27 cellular contexts compared by ENCODE assay signal in genomic region chr5:172159016-172159415, GRCh38. TPM values are rescaled to one million over a fixed set of nuclear protein-coding genes. Genes with fewer than 3 reads are reported as not detected.
DNase-seq lines count a peak whose midpoint lies in the region; ATAC-seq and TF ChIP-seq lines count a peak whose summit lies in the region.
"Had no signal": no experiment of that assay in that cellular context is flagged by ENCODE, and none has a peak within 500 bp of the region (broad histone marks: within the 10 kb centered on the region; RNA-seq: fewer than 3 reads in every experiment).

No MANE protein-coding gene starts in this region.

- H3K9me3 Mint-ChIP-seq in activated T-cell treated with anti-CD3 and anti-CD28 coated beads, Interleukin-2, amount 50 U/mL, for 24 hours = no peaks in the 10 kb centered on the region
- no peaks in the 10 kb centered on the region for H3K9me3 Mint-ChIP-seq in activated T-cell treated with anti-CD3 and anti-CD28 coated beads, Interleukin-2, amount 50 U/mL, for 4 hours
- no peaks in the 10 kb centered on the region for H3K9me3 Mint-ChIP-seq in dendritic cell treated with granulocyte-macrophage colony-stimulating factor and Interleukin-4, amounts not matched to agents 40 ng/mL and 50 ng/mL, for 4 days
- H3K9me3 Mint-ChIP-seq: activated T-helper 1 cell treated with anti-CD3 and anti-CD28 coated beads, Interleukin-12 subunit alpha, Interleukin-12 subunit beta, Interleukin-2, Interleukin-4 antibody, amounts not matched to agents 30 ng/mL and 10 ng/mL and 1 ng/mL, durations not matched to agents 14 hours and 24 hours and 36 hours; type B pancreatic cell had no signal

- H3K4me1 ChIP-seq in OCI-LY7 (ENCODE audit: insufficient read depth, low read length, poor library complexity, severe bottlenecking) (peaks cover 59% of the 10 kb centered on the region), spleen (peaks cover 23 to 100% (median 93%) of the 10 kb centered on the region in 6 donors), MM.1S (ENCODE audit: low read length) (no peaks in the 10 kb centered on the region)

- no peak for ATAC-seq in activated T-cell treated with anti-CD3 and anti-CD28 coated beads, Interleukin-2, amount 50 U/mL, for 4 hours

- H3K27me3 ChIP-seq in spleen (replicated peaks in 1 of 7) (peaks cover 0 to 38% (median 0%) of the 10 kb centered on the region in 7 donors), MM.1S (replicated peaks; ENCODE audit: insufficient read depth, low read length) (no peaks in the 10 kb centered on the region)

- H3K9me3 ChIP-seq in OCI-LY7 (ENCODE audit: low read length) (no peaks in the 10 kb centered on the region), spleen (no peaks in the 10 kb centered on the region), MM.1S (replicated peaks; ENCODE audit: insufficient read depth, low read length) (no peaks in the 10 kb centered on the region)

- no peak overlapping the region for H3K4me3 Mint-ChIP-seq in activated T-cell treated with anti-CD3 and anti-CD28 coated beads, Interleukin-2, amount 50 U/mL, for 24 hours
- no peak overlapping the region for H3K4me3 Mint-ChIP-seq in activated T-cell treated with anti-CD3 and anti-CD28 coated beads, Interleukin-2, amount 50 U/mL, for 4 hours
- no peak overlapping the region for H3K4me3 Mint-ChIP-seq in dendritic cell treated with granulocyte-macrophage colony-stimulating factor and Interleukin-4, amounts not matched to agents 40 ng/mL and 50 ng/mL, for 4 days
- H3K4me3 Mint-ChIP-seq: activated T-helper 1 cell treated with anti-CD3 and anti-CD28 coated beads, Interleukin-12 subunit alpha, Interleukin-12 subunit beta, Interleukin-2, Interleukin-4 antibody, amounts not matched to agents 30 ng/mL and 10 ng/mL and 1 ng/mL, durations not matched to agents 14 hours and 24 hours and 36 hours; type B pancreatic cell had no signal

- H3F3A ChIP-seq in MM.1S (ENCODE audit: insufficient read depth, low read length) = no peaks in the 10 kb centered on the region

- H3K9me2 ChIP-seq in OCI-LY7 (ENCODE audit: insufficient read depth, low read length) (no peaks in the 10 kb centered on the region), MM.1S (replicated peaks; ENCODE audit: insufficient read depth, low read length) (no peaks in the 10 kb centered on the region)

- peak overlapping the region; percentile 63 for H3K27ac Mint-ChIP-seq in activated T-cell treated with anti-CD3 and anti-CD28 coated beads, Interleukin-2, amount 50 U/mL, for 24 hours
- H3K27ac Mint-ChIP-seq in dendritic cell treated with granulocyte-macrophage colony-stimulating factor and Interleukin-4, amounts not matched to agents 40 ng/mL and 50 ng/mL, for 4 days = peak overlapping the region; percentile 20
- H3K27ac Mint-ChIP-seq: type B pancreatic cell had no signal

- no peak for TF ChIP-seq POLR2A in spleen (IDR thresholded peaks at IDR 0.05)

- 88 to 96% (median 92%) methylated on average over 8 of the region's 8 CpGs for WGBS in spleen, 5 donors

- DNase-seq in activated T-cell treated with anti-CD3 and anti-CD28 coated beads, Interleukin-2, amount 50 U/mL, for 24 hours = no peak
- no peak for DNase-seq in activated T-cell treated with anti-CD3 and anti-CD28 coated beads, Interleukin-2, amount 50 U/mL, for 4 hours
- peak; percentile 45 for DNase-seq in OCI-LY7 (ENCODE audit: low spot score)
- peak; percentile 59 for DNase-seq in spleen
- DNase-seq in MM.1S = no peak
- no peak for DNase-seq in glomerular visceral epithelial cell (ENCODE audit: extremely low spot score)
- DNase-seq in activated gamma-delta T cell treated with Interleukin-2 at 50 U/mL for 16 hours = no peak
- DNase-seq: amygdala; C1 segment of cervical spinal cord; cortex of kidney; DMS 273 treated with DMSO at 0.1 percent for 48 hours; glutamatergic neuron; NCI-H1417; NCI-H524; retina; stimulated activated CD4-positive, alpha-beta T cell treated with anti-CD3 and anti-CD28 coated beads, Interleukin-4, amount 100 ng/mL, for 1 hour had no signal

- intact Hi-C loops in OCI-LY7 (cut with micrococcal nuclease; ENCODE audit: unreplicated experiment) (no loop called here), spleen (cut with DNase I; ENCODE audit: low total_unique reads) (no loop called here)
- intact Hi-C loops in dendritic cell treated with granulocyte-macrophage colony-stimulating factor and Interleukin-4, amounts not matched to agents 40 ng/mL and 50 ng/mL, for 4 days (cut with micrococcal nuclease) = no loop called here

- H3K9ac ChIP-seq in MM.1S (ENCODE audit: low read length) = no peak overlapping the region

- H3K4me1 Mint-ChIP-seq in activated T-cell treated with anti-CD3 and anti-CD28 coated beads, Interleukin-2, amount 50 U/mL, for 24 hours (ENCODE audit: low read depth) = peaks cover 71% of the 10 kb centered on the region
- peaks cover 68% of the 10 kb centered on the region for H3K4me1 Mint-ChIP-seq in activated T-cell treated with anti-CD3 and anti-CD28 coated beads, Interleukin-2, amount 50 U/mL, for 4 hours (ENCODE audit: low read depth)
- H3K4me1 Mint-ChIP-seq in dendritic cell treated with granulocyte-macrophage colony-stimulating factor and Interleukin-4, amounts not matched to agents 40 ng/mL and 50 ng/mL, for 4 days (ENCODE audit: low read depth) = peaks cover 64% of the 10 kb centered on the region

- H3K36me3 Mint-ChIP-seq in activated T-cell treated with anti-CD3 and anti-CD28 coated beads, Interleukin-2, amount 50 U/mL, for 24 hours (ENCODE audit: low read depth) = peaks cover 67% of the 10 kb centered on the region
- peaks cover 22% of the 10 kb centered on the region for H3K36me3 Mint-ChIP-seq in activated T-cell treated with anti-CD3 and anti-CD28 coated beads, Interleukin-2, amount 50 U/mL, for 4 hours (ENCODE audit: insufficient read depth)
- peaks cover 79% of the 10 kb centered on the region for H3K36me3 Mint-ChIP-seq in dendritic cell treated with granulocyte-macrophage colony-stimulating factor and Interleukin-4, amounts not matched to agents 40 ng/mL and 50 ng/mL, for 4 days (ENCODE audit: low read depth)

- TF ChIP-seq CTCF in OCI-LY7 (conservative IDR thresholded peaks at IDR 0.05; ENCODE audit: low read length) = no peak
- no peak for TF ChIP-seq CTCF in spleen (IDR thresholded peaks at IDR 0.05 in 8 of 11, conservative IDR thresholded peaks at IDR 0.05 in 3 of 11)
- no peak for TF ChIP-seq CTCF in MM.1S (IDR thresholded peaks at IDR 0.05; ENCODE audit: low read length)

- BruUV-seq in OCI-LY7 (replicated peaks; lab: Mats Ljungman, UMichigan) = no TSS peak

- H3K36me3 ChIP-seq in OCI-LY7 (ENCODE audit: insufficient read depth, low read length) (peaks cover 38% of the 10 kb centered on the region), spleen (peaks cover 0 to 59% (median 21%) of the 10 kb centered on the region in 6 donors), MM.1S (replicated peaks; ENCODE audit: insufficient read depth, low read length) (no peaks in the 10 kb centered on the region; the same call in 1 of the 2 replicates)

- H2AFZ ChIP-seq in OCI-LY7 (ENCODE audit: low read length) (no peak overlapping the region), MM.1S (ENCODE audit: low read length) (no peak overlapping the region)

- H3K27ac ChIP-seq in OCI-LY7 (ENCODE audit: low read depth, low read length, poor library complexity, severe bottlenecking) (peak overlapping the region; percentile 57), spleen (peak overlapping the region in 1 of 8 donors; percentile 35), MM.1S (ENCODE audit: low read length) (no peak overlapping the region)
- H3K27ac ChIP-seq: SK-N-MC had no signal

- peaks cover 4% of the 10 kb centered on the region; the same call in 1 of the 2 replicates for H3K79me2 ChIP-seq in OCI-LY7 (ENCODE audit: insufficient read depth, low read depth, low read length)
- peaks cover 80% of the 10 kb centered on the region for H3K79me2 ChIP-seq in MM.1S (ENCODE audit: low read length)

- POLR2A ChIA-PET in OCI-LY7 (lab: Charles Lee) = interaction anchor here (1.0 to 2.7 kb wide), 4 partner anchors 13 to 27 kb away, joined by 3 to 10 read pairs (median 7); no protein-coding TSS in a partner anchor

- H3K4me3 ChIP-seq in OCI-LY7 (ENCODE audit: low read depth, low read length, poor library complexity, severe bottlenecking) (no peak overlapping the region), spleen (no peak overlapping the region), MM.1S (ENCODE audit: low read length) (no peak overlapping the region)
- H3K4me3 ChIP-seq: SK-N-MC had no signal

- H3K27me3 Mint-ChIP-seq in activated T-cell treated with anti-CD3 and anti-CD28 coated beads, Interleukin-2, amount 50 U/mL, for 24 hours = no peaks in the 10 kb centered on the region
- H3K27me3 Mint-ChIP-seq in activated T-cell treated with anti-CD3 and anti-CD28 coated beads, Interleukin-2, amount 50 U/mL, for 4 hours (ENCODE audit: low read depth) = no peaks in the 10 kb centered on the region
- H3K27me3 Mint-ChIP-seq in dendritic cell treated with granulocyte-macrophage colony-stimulating factor and Interleukin-4, amounts not matched to agents 40 ng/mL and 50 ng/mL, for 4 days = no peaks in the 10 kb centered on the region
- H3K27me3 Mint-ChIP-seq: type B pancreatic cell had no signal

- CTCF ChIA-PET in OCI-LY7 (lab: Charles Lee; ENCODE audit: unreplicated experiment) = no interaction called here

- peak overlapping the region; percentile 50 for H3K4me2 ChIP-seq in OCI-LY7 (ENCODE audit: low read length)
- H3K4me2 ChIP-seq in MM.1S (ENCODE audit: low read depth, low read length) = no peak overlapping the region

- no peaks in the 10 kb centered on the region for H4K20me1 ChIP-seq in OCI-LY7 (ENCODE audit: insufficient read depth, low read length)
- peaks cover 6% of the 10 kb centered on the region; the same call in 1 of the 2 replicates for H4K20me1 ChIP-seq in MM.1S (ENCODE audit: insufficient read depth, low read length)

RNA-seq across cellular contexts. Expression of gene STK10, which starts 29.0 kb away (rescaled TPM):
- 10 to 100 TPM; 62.1 to 79.0 (median 72.6) TPM for total RNA-seq in activated T-cell treated with anti-CD3 and anti-CD28 coated beads, Interleukin-2, amount 50 U/mL, for 4 hours
- 53.1 and 53.7 TPM in 2 replicates for total RNA-seq in OCI-LY7 (2014; rRNA removed; shearing (Covaris generic))
- total RNA-seq in OCI-LY7 (2022) (89.7 and 95.9 TPM in 2 replicates), spleen (100 to 1,000 TPM; 112 to 290 (median 182) TPM)
- polyA plus RNA-seq in spleen = 10 to 100 TPM; 34.0 to 60.0 (median 55.2) TPM

RNA-seq across cellular contexts. Expression of gene EFCAB9, which starts 35.0 kb away (rescaled TPM):
- not detected for total RNA-seq in activated T-cell treated with anti-CD3 and anti-CD28 coated beads, Interleukin-2, amount 50 U/mL, for 4 hours
- total RNA-seq in OCI-LY7 (2014; rRNA removed; shearing (Covaris generic)) = not detected in 2 replicates
- total RNA-seq in OCI-LY7 (2022) (not detected in 2 replicates), spleen (not detected)
- not detected for polyA plus RNA-seq in spleen
- total RNA-seq: A673; activated T-helper 1 cell treated with anti-CD3 and anti-CD28 coated beads, Interleukin-12 subunit alpha, Interleukin-12 subunit beta, Interleukin-2, Interleukin-4 antibody, amounts not matched to agents 30 ng/mL and 10 ng/mL and 1 ng/mL, durations not matched to agents 14 hours and 24 hours and 36 hours; bronchial epithelial cell; lung microvascular endothelial cell; MCF 10A; osteoblast; RPMI7951; T-helper 2 cell treated with Interferon-gamma antibody and Interleukin-4, amounts not matched to agents 100 ng/mL and 5 ng/mL, for 36 hours had no signal

Comparison
In these comparisons a context has a peak if more than half of its experiments do, and no peak if none do; other contexts are left out.
1. DNase-seq: peak in OCI-LY7 (single experiment) and spleen (single experiment); none in activated T-cell treated with anti-CD3 and anti-CD28 coated beads, Interleukin-2, amount 50 U/mL, for 24 hours (single experiment), activated T-cell treated with anti-CD3 and anti-CD28 coated beads, Interleukin-2, amount 50 U/mL, for 4 hours (single experiment), MM.1S (single experiment), glomerular visceral epithelial cell (single experiment) and activated gamma-delta T cell treated with Interleukin-2 at 50 U/mL for 16 hours (single experiment).